9 cellular contexts compared by ENCODE assay signal in the genomic region with DNA sequence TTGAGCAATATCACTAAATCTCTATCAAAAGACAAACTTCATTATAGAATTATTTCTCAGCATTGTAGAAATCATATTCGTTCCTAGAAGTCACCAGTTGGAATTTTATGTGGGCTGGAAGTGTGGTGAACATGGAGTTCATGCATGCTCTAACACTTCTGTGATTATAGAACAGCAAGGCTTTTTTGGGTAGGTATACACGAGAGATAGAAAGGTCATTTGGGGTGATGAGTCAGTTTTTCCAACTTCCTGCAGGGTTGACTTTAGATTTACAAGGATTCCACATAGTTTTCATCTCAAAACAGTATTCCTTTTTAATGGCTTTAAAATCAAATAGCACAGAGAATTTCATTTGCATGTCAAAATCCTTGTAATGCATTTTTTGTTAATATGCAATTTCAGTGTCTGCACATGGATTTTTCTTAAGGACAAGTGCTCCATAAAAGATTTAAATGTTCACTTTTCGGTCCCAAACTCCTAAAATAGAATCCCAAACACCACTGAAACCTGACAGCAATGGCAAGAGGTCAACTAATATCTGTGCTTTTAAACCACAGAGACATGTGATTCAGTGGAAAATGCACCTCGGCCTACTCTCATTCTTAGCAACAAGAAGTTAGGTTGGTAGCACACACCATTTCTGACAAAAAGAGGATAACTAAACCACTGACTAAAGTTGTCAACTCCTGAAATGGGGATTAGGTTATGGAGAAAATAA.
DNase-seq lines count a peak whose midpoint lies in the region; ATAC-seq and TF ChIP-seq lines count a peak whose summit lies in the region.
"Had no signal": no experiment of that assay in that cellular context is flagged by ENCODE, and none has a peak within 500 bp of the region (broad histone marks: within the 10 kb centered on the region; RNA-seq: fewer than 3 reads in every experiment).

No MANE protein-coding gene starts in this region.

- H3K4me3 ChIP-seq in SU-DHL-6 (ENCODE audit: insufficient read depth, low read length, poor library complexity, severe bottlenecking) (no peak overlapping the region), muscle layer of duodenum (ENCODE audit: low read depth in 1 of 2, low read length in 2 of 2) (no peak overlapping the region), lower lobe of right lung (no peak overlapping the region)

- no peaks in the 10 kb centered on the region for H4K20me1 ChIP-seq in SU-DHL-6 (ENCODE audit: low read depth, low read length)

- CTCF ChIA-PET in HEK293T (lab: Yijun Ruan, JAX) = no interaction called here

- H3K27ac ChIP-seq in SU-DHL-6 (ENCODE audit: low read depth, low read length) = no peak overlapping the region
- H3K27ac ChIP-seq in muscle layer of duodenum (ENCODE audit: low read length) = peak overlapping the region; percentile 36
- no peak overlapping the region for H3K27ac ChIP-seq in lower lobe of right lung
- H3K27ac ChIP-seq: RWPE1 had no signal

- intact Hi-C loops in lower lobe of right lung (cut with DNase I) = no loop called here

- H3K4me2 ChIP-seq in SU-DHL-6 (ENCODE audit: low read depth, low read length, poor library complexity, severe bottlenecking) = no peak overlapping the region

- H3K4me1 ChIP-seq in muscle layer of duodenum (ENCODE audit: control insufficient read depth in 1 of 2, insufficient read depth in 2 of 2, low read length in 2 of 2) (no peaks in the 10 kb centered on the region), lower lobe of right lung (no peaks in the 10 kb centered on the region)

- H3K36me3 ChIP-seq in SU-DHL-6 (ENCODE audit: low read length) = no peaks in the 10 kb centered on the region
- no peaks in the 10 kb centered on the region for H3K36me3 ChIP-seq in muscle layer of duodenum (ENCODE audit: control insufficient read depth in 1 of 2, insufficient read depth in 2 of 2, low read length in 2 of 2)
- no peaks in the 10 kb centered on the region for H3K36me3 ChIP-seq in lower lobe of right lung

- no peaks in the 10 kb centered on the region for H3F3A ChIP-seq in SU-DHL-6 (ENCODE audit: insufficient read depth)

- DNase-seq in DMS 273 (lab: John Stamatoyannopoulos, UW; ENCODE audit: unreplicated experiment) = no peak
- DNase-seq in HEK293T (ENCODE audit: extremely low spot score) = no peak
- no peak for DNase-seq in lower lobe of right lung

- TF ChIP-seq CTCF in SU-DHL-6 (IDR thresholded peaks at IDR 0.05; ENCODE audit: insufficient read depth, low read length, poor library complexity, severe bottlenecking) (no peak), lower lobe of right lung (IDR thresholded peaks at IDR 0.05) (no peak)

- H2AFZ ChIP-seq in SU-DHL-6 (ENCODE audit: low read depth, low read length, severe bottlenecking) = peak overlapping the region; percentile 37

- no peaks in the 10 kb centered on the region for H3K9me2 ChIP-seq in SU-DHL-6 (replicated peaks; ENCODE audit: insufficient read depth, low read length)

- H3K9me3 ChIP-seq in SU-DHL-6 (ENCODE audit: insufficient read depth, low read length) = no peaks in the 10 kb centered on the region
- no peaks in the 10 kb centered on the region for H3K9me3 ChIP-seq in muscle layer of duodenum (ENCODE audit: control insufficient read depth in 1 of 2, low read length in 2 of 2)
- no peaks in the 10 kb centered on the region for H3K9me3 ChIP-seq in lower lobe of right lung

- ATAC-seq in GM18502 (IDR thresholded peaks at IDR 0.05; ENCODE audit: poor library complexity, unreplicated experiment) (peak; percentile 63), HG02763 (IDR thresholded peaks at IDR 0.05; ENCODE audit: unreplicated experiment) (peak; percentile 74), lower lobe of right lung (no peak), GM21423 (IDR thresholded peaks at IDR 0.05; ENCODE audit: unreplicated experiment) (no peak)

- H3K79me2 ChIP-seq in SU-DHL-6 (ENCODE audit: insufficient read depth, low read length) = no peaks in the 10 kb centered on the region

- POLR2A ChIA-PET in HEK293T (lab: Yijun Ruan, JAX) = no interaction called here

- no peak overlapping the region for H3K9ac ChIP-seq in SU-DHL-6 (ENCODE audit: low read length)

- H3K27me3 ChIP-seq in SU-DHL-6 (ENCODE audit: low read length) (no peaks in the 10 kb centered on the region), muscle layer of duodenum (ENCODE audit: low read depth, low read length) (no peaks in the 10 kb centered on the region), lower lobe of right lung (ENCODE audit: low read depth) (no peaks in the 10 kb centered on the region)

TF ChIP-seq in HEK293T, 16 proteins besides CTCF, POLR2A, EP300 and RAD21:
- no peak for TF ChIP-seq ARNT (IDR thresholded peaks at IDR 0.05)
- TF ChIP-seq L3MBTL2 (conservative IDR thresholded peaks at IDR 0.05) = no peak
- no peak for TF ChIP-seq TARDBP (IDR thresholded peaks at IDR 0.05)
- TF ChIP-seq FOXM1 (IDR thresholded peaks at IDR 0.05; ENCODE audit: borderline replicate concordance) = no peak
- TF ChIP-seq FOXA1 (IDR thresholded peaks at IDR 0.05) = no peak
- TF ChIP-seq FOXK2 (IDR thresholded peaks at IDR 0.05) = no peak
- no peak for TF ChIP-seq SP1 (IDR thresholded peaks at IDR 0.05)
- no peak for TF ChIP-seq CTBP1 (IDR thresholded peaks at IDR 0.05; ENCODE audit: borderline replicate concordance)

Comparison
In these comparisons a context has a peak if more than half of its experiments do, and no peak if none do; other contexts are left out.
1. ATAC-seq: peak in GM18502 (single experiment) and HG02763 (single experiment); none in lower lobe of right lung (0 of 2) and GM21423 (single experiment).